18 cellular contexts compared by ENCODE assay signal in the genomic region with DNA sequence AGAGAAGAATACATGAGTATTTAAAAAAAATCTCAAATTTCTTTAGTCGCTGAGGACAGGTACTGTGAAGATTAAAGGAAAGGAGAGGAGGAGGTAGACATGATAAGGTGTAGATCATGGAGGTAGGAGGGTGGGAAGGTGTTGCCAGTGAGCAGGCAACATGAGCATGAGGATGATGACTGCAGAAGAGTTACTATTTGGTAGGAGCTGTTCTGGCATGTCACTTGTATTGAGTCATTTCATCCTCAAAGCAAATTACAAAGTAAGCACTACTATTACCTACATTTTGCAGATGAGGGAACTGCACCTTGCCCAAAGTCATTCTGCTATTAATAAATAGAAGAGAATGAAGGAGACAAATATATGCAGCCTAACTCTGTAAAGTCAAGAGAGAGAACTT.
DNase-seq lines count a peak whose midpoint lies in the region; ATAC-seq and TF ChIP-seq lines count a peak whose summit lies in the region.
"Had no signal": no experiment of that assay in that cellular context is flagged by ENCODE, and none has a peak within 500 bp of the region (broad histone marks: within the 10 kb centered on the region; RNA-seq: fewer than 3 reads in every experiment).

No MANE protein-coding gene starts in this region.

- no peak overlapping the region for H2AK5ac ChIP-seq in mesendoderm (ENCODE audit: low read length)

- H3K27ac Mint-ChIP-seq in CD8-positive, alpha-beta T cell = no peak overlapping the region
- H3K27ac Mint-ChIP-seq in natural killer cell treated with Interleukin-12 subunit alpha and Interleukin-12 subunit beta and Interleukin-15 and Interleukin-18, amount 100 ng/mL, for 72 hours = no peak overlapping the region
- H3K27ac Mint-ChIP-seq: CD14-positive monocyte; CD4-positive, alpha-beta memory T cell had no signal

- no peak overlapping the region for H2BK5ac ChIP-seq in mesendoderm (ENCODE audit: low read length)

- H4K20me1 ChIP-seq in mammary epithelial cell (ENCODE audit: insufficient read depth, low read length) (no peaks in the 10 kb centered on the region), hepatocyte (ENCODE audit: insufficient read depth, poor library complexity, severe bottlenecking) (no peaks in the 10 kb centered on the region)
- H4K20me1 ChIP-seq: BLaER1 had no signal

- no peak overlapping the region for H3K18ac ChIP-seq in mesendoderm (ENCODE audit: low read length)

- in situ Hi-C loops in mammary epithelial cell (cut with MboI; ENCODE audit: low sequenced_read_pairs in 2 of 2) = no loop called here

- ATAC-seq in CD8-positive, alpha-beta T cell = no peak
- ATAC-seq in natural killer cell treated with Interleukin-12 subunit alpha and Interleukin-12 subunit beta and Interleukin-15 and Interleukin-18, amount 100 ng/mL, for 72 hours = no peak
- ATAC-seq: A549, GM12878, HepG2 had no signal

- peaks cover 2% of the 10 kb centered on the region for H3K4me1 Mint-ChIP-seq in CD8-positive, alpha-beta T cell (ENCODE audit: low read depth)
- H3K4me1 Mint-ChIP-seq in natural killer cell treated with Interleukin-12 subunit alpha and Interleukin-12 subunit beta and Interleukin-15 and Interleukin-18, amount 100 ng/mL, for 72 hours (ENCODE audit: low read depth in 2 of 2) = peaks cover 3% of the 10 kb centered on the region in 2 donors
- H3K4me1 Mint-ChIP-seq: CD14-positive monocyte had no signal

- H3K9me2 ChIP-seq in hepatocyte (replicated peaks; ENCODE audit: insufficient read depth) = no peaks in the 10 kb centered on the region

- no peaks in the 10 kb centered on the region for H3K9me3 Mint-ChIP-seq in CD8-positive, alpha-beta T cell
- H3K9me3 Mint-ChIP-seq in natural killer cell treated with Interleukin-12 subunit alpha and Interleukin-12 subunit beta and Interleukin-15 and Interleukin-18, amount 100 ng/mL, for 72 hours = no peaks in the 10 kb centered on the region
- H3K9me3 Mint-ChIP-seq: CD4-positive, alpha-beta memory T cell; H9 had no signal

- H4K5ac ChIP-seq in mesendoderm (ENCODE audit: low read length) = no peak overlapping the region

- DNase-seq in mammary epithelial cell (peak; percentile 50), breast epithelium (ENCODE audit: low spot score in 2 of 2) (no peak), epithelial cell of esophagus (ENCODE audit: low read depth) (peak; percentile 85), mesendoderm (no peak), hepatocyte (ENCODE audit: low spot score) (no peak)
- DNase-seq in CD8-positive, alpha-beta T cell = no peak
- DNase-seq in natural killer cell treated with Interleukin-12 subunit alpha and Interleukin-12 subunit beta and Interleukin-15 and Interleukin-18, amount 100 ng/mL, for 72 hours (ENCODE audit: low spot score) = no peak
- DNase-seq: AML-193; Calu3; CD4-positive, alpha-beta memory T cell; DND-41; H9 had no signal

- no peak overlapping the region for H3K23ac ChIP-seq in mesendoderm (ENCODE audit: low read length)

- no peaks in the 10 kb centered on the region for H3K79me1 ChIP-seq in mesendoderm (ENCODE audit: low read length)

- CTCF ChIA-PET in mammary epithelial cell (lab: Charles Lee; ENCODE audit: low non-redundant PET) = no interaction called here
- CTCF ChIA-PET in CD8-positive, alpha-beta T cell (lab: Charles Lee) = no interaction called here

- H3K27me3 ChIP-seq in mammary epithelial cell (ENCODE audit: insufficient read depth, low read length) (no peaks in the 10 kb centered on the region), breast epithelium (no peaks in the 10 kb centered on the region), mesendoderm (ENCODE audit: insufficient read depth, low read length, poor library complexity) (no peaks in the 10 kb centered on the region), hepatocyte (no peaks in the 10 kb centered on the region)
- peaks cover 3% of the 10 kb centered on the region for H3K27me3 ChIP-seq in CD8-positive, alpha-beta T cell (ENCODE audit: insufficient read depth, low read length)

- no peak overlapping the region for H2BK120ac ChIP-seq in mesendoderm (ENCODE audit: low read depth, low read length)

- POLR2A ChIA-PET in CD8-positive, alpha-beta T cell (lab: Charles Lee) = no interaction called here

- no peaks in the 10 kb centered on the region for H3K9me3 ChIP-seq in mammary epithelial cell (replicated peaks; ENCODE audit: insufficient read depth, low read length)
- no peaks in the 10 kb centered on the region for H3K9me3 ChIP-seq in breast epithelium
- no peaks in the 10 kb centered on the region for H3K9me3 ChIP-seq in hepatocyte (ENCODE audit: low read depth)
- H3K9me3 ChIP-seq in CD8-positive, alpha-beta T cell (ENCODE audit: low read length) = no peaks in the 10 kb centered on the region
- H3K9me3 ChIP-seq: A549, BLaER1 had no signal

- TF ChIP-seq CTCF in mammary epithelial cell (conservative IDR thresholded peaks at IDR 0.05 in 1 of 2, IDR thresholded peaks at IDR 0.05 in 1 of 2; ENCODE audit: extremely low read depth in 1 of 2, insufficient read depth in 1 of 2, low read depth in 1 of 2, low read length in 2 of 2) (no peak), breast epithelium (IDR thresholded peaks at IDR 0.05) (no peak), epithelial cell of esophagus (IDR thresholded peaks at IDR 0.05; ENCODE audit: insufficient read depth, low read depth, low read length, missing control alignments) (no peak), hepatocyte (IDR thresholded peaks at IDR 0.05; ENCODE audit: poor library complexity) (no peak)
- no peak for TF ChIP-seq CTCF in CD8-positive, alpha-beta T cell (IDR thresholded peaks at IDR 0.05)

- dilution Hi-C loops in mammary epithelial cell (cut with HindIII; ENCODE audit: low sequenced_read_pairs) = no loop called here

- H3K4me1 ChIP-seq in mammary epithelial cell (ENCODE audit: insufficient read depth, low read length) = peaks cover 4% of the 10 kb centered on the region
- H3K4me1 ChIP-seq in breast epithelium = no peaks in the 10 kb centered on the region
- H3K4me1 ChIP-seq in mesendoderm (ENCODE audit: control insufficient read depth, low read depth, low read length) = peaks cover under 1% of the 10 kb centered on the region
- H3K4me1 ChIP-seq in hepatocyte (ENCODE audit: insufficient read depth) = no peaks in the 10 kb centered on the region
- peaks cover under 1% of the 10 kb centered on the region for H3K4me1 ChIP-seq in CD8-positive, alpha-beta T cell (ENCODE audit: insufficient read depth, low read length)
- H3K4me1 ChIP-seq: A549, BLaER1 had no signal

- WGBS in mammary epithelial cell (ENCODE audit: low coverage, missing lambda C conversion rate) = 86% methylated on average over 1 of the region's 1 CpG
- WGBS in mesendoderm (ENCODE audit: extremely low coverage, insufficient coverage, low lambda C conversion rate) = no CpG with 5 or more reads among the region's 1 CpG
- 90% methylated on average over 1 of the region's 1 CpG for WGBS in hepatocyte (ENCODE audit: low lambda C conversion rate, missing lambda C conversion rate)

- H2AFZ ChIP-seq in mammary epithelial cell (ENCODE audit: low read depth, low read length) = no peak overlapping the region
- H2AFZ ChIP-seq in hepatocyte = no peak overlapping the region

- peak overlapping the region; percentile 12 for H3K4ac ChIP-seq in mesendoderm (ENCODE audit: low read depth, low read length)

- no TSS peak for BruUV-seq in mammary epithelial cell (replicated peaks; lab: Mats Ljungman, UMichigan)

- no peaks in the 10 kb centered on the region for H3K36me3 Mint-ChIP-seq in CD8-positive, alpha-beta T cell
- no peaks in the 10 kb centered on the region for H3K36me3 Mint-ChIP-seq in natural killer cell treated with Interleukin-12 subunit alpha and Interleukin-12 subunit beta and Interleukin-15 and Interleukin-18, amount 100 ng/mL, for 72 hours
- H3K36me3 Mint-ChIP-seq: CD14-positive monocyte; CD4-positive, alpha-beta memory T cell had no signal

- H4K8ac ChIP-seq in mesendoderm (ENCODE audit: low read depth, low read length) = no peak overlapping the region

- peaks cover 30% of the 10 kb centered on the region for H3K27me3 Mint-ChIP-seq in CD8-positive, alpha-beta T cell (ENCODE audit: low read depth)
- H3K27me3 Mint-ChIP-seq in natural killer cell treated with Interleukin-12 subunit alpha and Interleukin-12 subunit beta and Interleukin-15 and Interleukin-18, amount 100 ng/mL, for 72 hours = peaks cover 39 to 83% of the 10 kb centered on the region in 2 donors

- H3K4me2 ChIP-seq in mammary epithelial cell (ENCODE audit: insufficient read depth, low read depth, low read length) = no peak overlapping the region
- no peak overlapping the region for H3K4me2 ChIP-seq in mesendoderm (ENCODE audit: low read length)
- H3K4me2 ChIP-seq in hepatocyte = no peak overlapping the region
- H3K4me2 ChIP-seq: A549, BLaER1 had no signal

- H3K79me2 ChIP-seq in mammary epithelial cell (ENCODE audit: insufficient read depth, low read length) = no peaks in the 10 kb centered on the region
- H3K79me2 ChIP-seq in mesendoderm (ENCODE audit: control insufficient read depth, insufficient read depth, low read length) = no peaks in the 10 kb centered on the region
- no peaks in the 10 kb centered on the region for H3K79me2 ChIP-seq in hepatocyte

- no peak for TF ChIP-seq POLR2A in breast epithelium (IDR thresholded peaks at IDR 0.05)

- H3K4me3 Mint-ChIP-seq in CD8-positive, alpha-beta T cell = no peak overlapping the region
- no peak overlapping the region for H3K4me3 Mint-ChIP-seq in natural killer cell treated with Interleukin-12 subunit alpha and Interleukin-12 subunit beta and Interleukin-15 and Interleukin-18, amount 100 ng/mL, for 72 hours
- H3K4me3 Mint-ChIP-seq: CD14-positive monocyte; CD4-positive, alpha-beta memory T cell; H9 had no signal

- no peaks in the 10 kb centered on the region for H3K36me3 ChIP-seq in mammary epithelial cell (ENCODE audit: insufficient read depth, low read length)
- no peaks in the 10 kb centered on the region for H3K36me3 ChIP-seq in breast epithelium
- no peaks in the 10 kb centered on the region for H3K36me3 ChIP-seq in mesendoderm (ENCODE audit: control insufficient read depth, insufficient read depth, low read length)
- no peaks in the 10 kb centered on the region for H3K36me3 ChIP-seq in hepatocyte (replicated peaks; ENCODE audit: insufficient read depth, low read depth)
- no peaks in the 10 kb centered on the region for H3K36me3 ChIP-seq in CD8-positive, alpha-beta T cell (ENCODE audit: insufficient read depth, low read length)
- H3K36me3 ChIP-seq: BLaER1 had no signal

- H3K9ac ChIP-seq in mammary epithelial cell (ENCODE audit: insufficient read depth, low read length) = no peak overlapping the region
- H3K9ac ChIP-seq in mesendoderm (ENCODE audit: low read length) = no peak overlapping the region
- H3K9ac ChIP-seq: BLaER1 had no signal

- H3K56ac ChIP-seq in mesendoderm (ENCODE audit: low read length) = no peak overlapping the region

- H3K4me3 ChIP-seq in mammary epithelial cell (replicated peaks in 1 of 3; ENCODE audit: insufficient read depth in 1 of 3, low read depth in 2 of 3, low read length in 3 of 3) = no peak overlapping the region
- H3K4me3 ChIP-seq in breast epithelium = no peak overlapping the region
- no peak overlapping the region for H3K4me3 ChIP-seq in epithelial cell of esophagus (ENCODE audit: low read length)
- H3K4me3 ChIP-seq in mesendoderm (ENCODE audit: low read length) = no peak overlapping the region
- no peak overlapping the region for H3K4me3 ChIP-seq in hepatocyte
- H3K4me3 ChIP-seq in CD8-positive, alpha-beta T cell (ENCODE audit: low read depth, low read length) = no peak overlapping the region
- H3K4me3 ChIP-seq: A549, BLaER1, GM12878 had no signal

- intact Hi-C loops in mammary epithelial cell (cut with micrococcal nuclease) (loop anchor here (10.0 kb wide), 2 partner anchors 125 to 645 kb away; no protein-coding TSS in a partner anchor), breast epithelium (cut with DNase I; ENCODE audit: low total_unique reads) (no loop called here)
- intact Hi-C loops in CD8-positive, alpha-beta T cell (cut with DNase I, micrococcal nuclease) = no loop called here

- no peak overlapping the region for H2BK15ac ChIP-seq in mesendoderm (replicated peaks; ENCODE audit: low read depth)

- H3K27ac ChIP-seq in mammary epithelial cell (ENCODE audit: insufficient read depth, low read depth, low read length) (no peak overlapping the region), breast epithelium (no peak overlapping the region), mesendoderm (ENCODE audit: low read depth, low read length) (no peak overlapping the region), hepatocyte (no peak overlapping the region)
- H3K27ac ChIP-seq in CD8-positive, alpha-beta T cell (ENCODE audit: low read depth, low read length) = no peak overlapping the region
- H3K27ac ChIP-seq: 22Rv1, A549, BLaER1 had no signal

Comparison
In these comparisons a context has a peak if more than half of its experiments do, and no peak if none do; other contexts are left out.
1. DNase-seq: peak in mammary epithelial cell (single experiment) and epithelial cell of esophagus (single experiment); none in breast epithelium (0 of 2), mesendoderm (single experiment), hepatocyte (single experiment), CD8-positive, alpha-beta T cell (0 of 7) and natural killer cell treated with Interleukin-12 subunit alpha and Interleukin-12 subunit beta and Interleukin-15 and Interleukin-18, amount 100 ng/mL, for 72 hours (single experiment).